In the genomic region with DNA sequence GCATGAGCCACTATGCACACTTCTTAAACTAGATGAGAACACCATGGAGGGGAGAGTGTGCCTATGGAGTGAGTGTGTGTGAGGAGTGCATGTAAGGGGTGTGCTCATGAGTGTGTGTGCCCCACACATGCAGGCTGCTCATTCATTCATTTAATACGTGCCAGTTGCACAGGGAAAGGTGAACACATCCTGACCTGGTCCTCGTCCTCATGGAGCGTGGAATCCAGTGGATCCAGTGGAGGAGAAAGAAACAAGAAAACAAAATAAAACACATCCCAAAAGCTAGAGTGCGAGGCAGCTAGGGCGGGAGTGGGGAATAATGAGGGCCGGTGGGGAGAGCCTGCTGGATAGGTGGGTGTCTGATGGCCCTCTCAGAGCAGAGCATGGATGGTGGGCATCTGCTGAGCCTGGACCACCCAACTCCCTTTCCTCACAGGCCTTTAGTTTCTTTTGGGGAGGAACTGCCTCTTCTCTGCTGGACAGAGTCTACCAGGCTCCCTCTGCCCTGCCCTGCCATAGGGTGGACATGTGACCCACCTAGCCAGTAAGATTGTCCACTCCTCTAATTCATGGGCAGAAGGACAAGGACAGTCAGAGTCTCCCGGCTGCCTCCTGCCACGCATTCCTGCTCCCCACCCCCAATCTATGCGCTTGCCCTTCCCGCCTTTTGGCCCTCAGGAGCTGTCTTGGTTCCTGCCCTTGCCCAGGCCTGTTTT, we compare ENCODE assay signal across 13 cellular contexts.
DNase-seq lines count a peak whose midpoint lies in the region; ATAC-seq, FAIRE-seq and TF ChIP-seq lines count a peak whose summit lies in the region.
"Had no signal": no experiment of that assay in that cellular context is flagged by ENCODE, and none has a peak within 500 bp of the region (broad histone marks: within the 10 kb centered on the region; RNA-seq: fewer than 3 reads in every experiment).

No MANE protein-coding gene starts in this region.

- peaks cover 13% of the 10 kb centered on the region for H3K4me1 ChIP-seq in Karpas-422 (ENCODE audit: low read length)
- peaks cover 54% of the 10 kb centered on the region for H3K4me1 ChIP-seq in HepG2 (ENCODE audit: insufficient read depth, low read length)
- H3K4me1 ChIP-seq in suprapubic skin, result peaks cover 36% of the 10 kb centered on the region

- POLR2A ChIA-PET in MCF 10A (lab: Yijun Ruan, JAX) (interaction anchor here (0.6 to 2.1 kb wide), 5 partner anchors 11 to 35 kb away, joined by 3 to 14 read pairs (median 5); no protein-coding TSS in a partner anchor), HepG2 (lab: Yijun Ruan, JAX) (no interaction called here)

- no peak for DNase-seq in Karpas-422
- DNase-seq in MCF 10A (ENCODE audit: unreplicated experiment), result no peak
- DNase-seq in HepG2 (ENCODE audit: low spot score), result no peak
- DNase-seq in suprapubic skin (ENCODE audit: low spot score in 2 of 2), result peak in 1 of 2 donors; percentile 54
- no peak for DNase-seq in DMS114 treated with DMSO at 0.1 percent for 48 hours (lab: John Stamatoyannopoulos, UW; ENCODE audit: unreplicated experiment)
- no peak for DNase-seq in activated T-cell treated with anti-CD3 and anti-CD28 coated beads, Interleukin-2, amount 50 U/mL, for 1 hour
- no peak for DNase-seq in NCI-H146 treated with DMSO at 0.1 percent for 48 hours (lab: John Stamatoyannopoulos, UW; ENCODE audit: unreplicated experiment)
- no peak for DNase-seq in activated naive CD4-positive, alpha-beta T cell treated with anti-CD3 and anti-CD28 coated beads, Interleukin-2, amount 50 U/mL, for 72 hours (ENCODE audit: low spot score in 2 of 2)
- DNase-seq: activated T-cell treated with anti-CD3 and anti-CD28 coated beads for 4 hours, NCI-H2171, small intestine had no signal

- H4K20me1 ChIP-seq in Karpas-422 (ENCODE audit: insufficient read depth, low read depth, low read length) (no peaks in the 10 kb centered on the region), HepG2 (ENCODE audit: insufficient read depth, low read length) (no peaks in the 10 kb centered on the region)

- H3K9me2 ChIP-seq in Karpas-422 (replicated peaks; ENCODE audit: insufficient read depth, low read length), result no peaks in the 10 kb centered on the region

- H2AFZ ChIP-seq in Karpas-422 (ENCODE audit: low read length) (no peak overlapping the region), HepG2 (ENCODE audit: low read length) (no peak overlapping the region)

- TF ChIP-seq POLR2A in HepG2 (IDR thresholded peaks at IDR 0.05; ENCODE audit: insufficient read depth in 1 of 2, low read depth in 2 of 2, low read length in 2 of 2) (no peak), suprapubic skin (IDR thresholded peaks at IDR 0.05) (no peak)

- no peak for FAIRE-seq in HepG2 (lab: Jason Lieb, UNC)
- FAIRE-seq: small intestine had no signal

- no peaks in the 10 kb centered on the region for H3K9me3 ChIP-seq in Karpas-422 (ENCODE audit: low read length)
- no peaks in the 10 kb centered on the region for H3K9me3 ChIP-seq in HepG2 (ENCODE audit: low read length)
- H3K9me3 ChIP-seq in suprapubic skin, result no peaks in the 10 kb centered on the region

- CTCF ChIA-PET in MCF 10A (lab: Yijun Ruan, JAX) (interaction anchor here (0.6 to 1.3 kb wide), 2 partner anchors 150 to 247 kb away, joined by 3 to 4 read pairs; no protein-coding TSS in a partner anchor), HepG2 (lab: Yijun Ruan, JAX; ENCODE audit: low intra/inter-chr PET ratio, low total read pairs) (no interaction called here)

- H3K36me3 ChIP-seq in Karpas-422 (ENCODE audit: insufficient read depth, low read length) (no peaks in the 10 kb centered on the region), HepG2 (replicated peaks in 1 of 2; ENCODE audit: control insufficient read depth in 1 of 2, insufficient read depth in 2 of 2, low read length in 2 of 2) (no peaks in the 10 kb centered on the region), suprapubic skin (no peaks in the 10 kb centered on the region)

- in situ Hi-C loops in HepG2 (cut with HindIII; ENCODE audit: extremely low pct_ligation_motif_present, low pct_unique_long_range_greater_than_20kb), result no loop called here

- BruUV-seq in MCF 10A (replicated peaks; lab: Mats Ljungman, UMichigan) (no TSS peak), HepG2 (replicated peaks; lab: Mats Ljungman, UMichigan) (no TSS peak)

- TF ChIP-seq CTCF in MCF 10A (IDR thresholded peaks at IDR 0.05; ENCODE audit: unreplicated experiment), result no peak
- no peak for TF ChIP-seq CTCF in HepG2 (CRISPR knock-in tag; IDR thresholded peaks at IDR 0.05)
- TF ChIP-seq CTCF in suprapubic skin (IDR thresholded peaks at IDR 0.05), result no peak

- no peak overlapping the region for H3K27ac ChIP-seq in Karpas-422 (ENCODE audit: low read length)
- no peak overlapping the region for H3K27ac ChIP-seq in HepG2 (ENCODE audit: extremely low read length, insufficient read depth, low read length)
- H3K27ac ChIP-seq in suprapubic skin, result peak overlapping the region; percentile 57

- no peak for TF ChIP-seq RAD21 in HepG2 (CRISPR knock-in tag; IDR thresholded peaks at IDR 0.05)

- H3K79me2 ChIP-seq in Karpas-422 (ENCODE audit: low read length) (no peaks in the 10 kb centered on the region), HepG2 (ENCODE audit: insufficient read depth, low read length) (no peaks in the 10 kb centered on the region)

- no peaks in the 10 kb centered on the region for H3K27me3 ChIP-seq in Karpas-422 (ENCODE audit: low read length)
- H3K27me3 ChIP-seq in HepG2 (ENCODE audit: control insufficient read depth in 1 of 2, insufficient read depth in 2 of 2, low read length in 2 of 2), result no peaks in the 10 kb centered on the region
- H3K27me3 ChIP-seq in suprapubic skin, result no peaks in the 10 kb centered on the region
- H3K27me3 ChIP-seq: dorsolateral prefrontal cortex had no signal

- TF ChIP-seq EP300 in HepG2 (IDR thresholded peaks at IDR 0.05; ENCODE audit: low read depth in 2 of 2, low read length in 2 of 2) (no peak), HepG2 (CRISPR knock-in tag; IDR thresholded peaks at IDR 0.05; ENCODE audit: borderline replicate concordance) (no peak), suprapubic skin (IDR thresholded peaks at IDR 0.05) (no peak)

- H3K27ac Mint-ChIP-seq in MCF 10A (ENCODE audit: low read depth, unreplicated experiment), result peak overlapping the region; percentile 96
- H3K27ac Mint-ChIP-seq in activated naive CD4-positive, alpha-beta T cell treated with anti-CD3 and anti-CD28 coated beads, Interleukin-2, amount 50 U/mL, for 72 hours, result no peak overlapping the region
- H3K27ac Mint-ChIP-seq: stimulated activated naive CD8-positive, alpha-beta T cell treated with anti-CD3 and anti-CD28 coated beads, Interleukin-15, Interleukin-2, amounts not matched to agents 100 ng/mL and 50 ng/mL, for 24 hours had no signal

- intact Hi-C loops in MCF 10A (cut with micrococcal nuclease), result loop anchor here (1.0 kb wide), 1 partner anchor 15 kb away; no protein-coding TSS in a partner anchor
- intact Hi-C loops in HepG2 (cut with micrococcal nuclease; ENCODE audit: unreplicated experiment), result no loop called here

- peaks cover 13% of the 10 kb centered on the region for H3K36me3 Mint-ChIP-seq in MCF 10A (ENCODE audit: insufficient read depth, unreplicated experiment)
- no peaks in the 10 kb centered on the region for H3K36me3 Mint-ChIP-seq in activated naive CD4-positive, alpha-beta T cell treated with anti-CD3 and anti-CD28 coated beads, Interleukin-2, amount 50 U/mL, for 72 hours

- H3K9ac ChIP-seq in Karpas-422 (ENCODE audit: low read length) (peak overlapping the region; percentile 57), HepG2 (ENCODE audit: insufficient read depth, low read depth, low read length) (no peak overlapping the region)

- no peaks in the 10 kb centered on the region for H3K9me3 Mint-ChIP-seq in MCF 10A (ENCODE audit: unreplicated experiment)
- no peaks in the 10 kb centered on the region for H3K9me3 Mint-ChIP-seq in activated naive CD4-positive, alpha-beta T cell treated with anti-CD3 and anti-CD28 coated beads, Interleukin-2, amount 50 U/mL, for 72 hours
- H3K9me3 Mint-ChIP-seq: stimulated activated naive CD8-positive, alpha-beta T cell treated with anti-CD3 and anti-CD28 coated beads, Interleukin-15, Interleukin-2, amounts not matched to agents 100 ng/mL and 50 ng/mL, for 24 hours had no signal

- H3K4me1 Mint-ChIP-seq in MCF 10A (ENCODE audit: insufficient read depth, unreplicated experiment), result peaks cover 30% of the 10 kb centered on the region

- 63% methylated on average over 10 of the region's 10 CpGs for WGBS in HepG2 (ENCODE audit: low lambda C conversion rate)
- WGBS in suprapubic skin, result 74% methylated on average over 10 of the region's 10 CpGs

- no peaks in the 10 kb centered on the region for H3K27me3 Mint-ChIP-seq in MCF 10A (ENCODE audit: insufficient read depth, unreplicated experiment)
- H3K27me3 Mint-ChIP-seq: stimulated activated naive CD8-positive, alpha-beta T cell treated with anti-CD3 and anti-CD28 coated beads, Interleukin-15, Interleukin-2, amounts not matched to agents 100 ng/mL and 50 ng/mL, for 24 hours had no signal

- peak; percentile 23; the same call in 2 of the 3 replicates for ATAC-seq in HepG2
- no peak for ATAC-seq in activated naive CD4-positive, alpha-beta T cell treated with anti-CD3 and anti-CD28 coated beads, Interleukin-2, amount 50 U/mL, for 72 hours

- H3K4me3 ChIP-seq in Karpas-422 (ENCODE audit: low read length) (no peak overlapping the region), HepG2 (replicated peaks in 1 of 3; ENCODE audit: insufficient read depth in 1 of 3, low read depth in 2 of 3, low read length in 3 of 3) (no peak overlapping the region), suprapubic skin (no peak overlapping the region)
- H3K4me3 ChIP-seq: dorsolateral prefrontal cortex had no signal

- no peak overlapping the region for H3K4me3 Mint-ChIP-seq in MCF 10A (ENCODE audit: unreplicated experiment)
- H3K4me3 Mint-ChIP-seq: stimulated activated naive CD8-positive, alpha-beta T cell treated with anti-CD3 and anti-CD28 coated beads, Interleukin-15, Interleukin-2, amounts not matched to agents 100 ng/mL and 50 ng/mL, for 24 hours had no signal

- H3K4me2 ChIP-seq in Karpas-422 (ENCODE audit: low read depth, low read length, poor library complexity, severe bottlenecking) (peak overlapping the region; percentile 40), HepG2 (ENCODE audit: low read depth, low read length) (no peak overlapping the region)

TF ChIP-seq in HepG2, 621 proteins besides CTCF, POLR2A, EP300 and RAD21 (continues in another document):
- TF ChIP-seq ZNF441 (CRISPR knock-in tag; IDR thresholded peaks at IDR 0.05; ENCODE audit: borderline replicate concordance) (no peak), ZNF317 (CRISPR knock-in tag; IDR thresholded peaks at IDR 0.05) (no peak), ZNF615 (CRISPR knock-in tag; IDR thresholded peaks at IDR 0.05; ENCODE audit: borderline replicate concordance) (no peak)
- TF ChIP-seq, protein P1, sequence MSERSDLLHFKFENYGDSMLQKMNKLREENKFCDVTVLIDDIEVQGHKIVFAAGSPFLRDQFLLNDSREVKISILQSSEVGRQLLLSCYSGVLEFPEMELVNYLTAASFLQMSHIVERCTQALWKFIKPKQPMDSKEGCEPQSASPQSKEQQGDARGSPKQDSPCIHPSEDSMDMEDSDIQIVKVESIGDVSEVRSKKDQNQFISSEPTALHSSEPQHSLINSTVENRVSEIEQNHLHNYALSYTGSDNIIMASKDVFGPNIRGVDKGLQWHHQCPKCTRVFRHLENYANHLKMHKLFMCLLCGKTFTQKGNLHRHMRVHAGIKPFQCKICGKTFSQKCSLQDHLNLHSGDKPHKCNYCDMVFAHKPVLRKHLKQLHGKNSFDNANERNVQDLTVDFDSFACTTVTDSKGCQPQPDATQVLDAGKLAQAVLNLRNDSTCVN (CRISPR knock-in tag; IDR thresholded peaks at IDR 0.05; ENCODE audit: borderline replicate concordance), result no peak
